Comparison of ENCODE assay signal across 8 cellular contexts in genomic region chr5:164119806-164120440, GRCh38.
DNase-seq lines count a peak whose midpoint lies in the region; ATAC-seq, FAIRE-seq and TF ChIP-seq lines count a peak whose summit lies in the region.

No MANE protein-coding gene starts in this region.

- intact Hi-C loops in Calu3 (cut with micrococcal nuclease; ENCODE audit: unreplicated experiment): no loop called here
- intact Hi-C loops in kidney (cut with DNase I): no loop called here

- no peak overlapping the region for H3K9ac ChIP-seq in kidney (ENCODE audit: low read length in 2 of 2)

- no peaks in the 10 kb centered on the region for H3K4me1 ChIP-seq in kidney (ENCODE audit: control insufficient read depth in 1 of 2, insufficient read depth in 1 of 2, low read depth in 1 of 2, low read length in 2 of 2)

- no peaks in the 10 kb centered on the region for H3K36me3 Mint-ChIP-seq in Calu3 (ENCODE audit: insufficient read depth, unreplicated experiment)
- H3K36me3 Mint-ChIP-seq in T-helper 17 cell (ENCODE audit: low read depth): no peaks in the 10 kb centered on the region

- H3K27ac ChIP-seq in kidney (ENCODE audit: low read depth in 2 of 2, low read length in 2 of 2): no peak overlapping the region

- no peaks in the 10 kb centered on the region for H3K36me3 ChIP-seq in kidney (ENCODE audit: control insufficient read depth in 1 of 2, insufficient read depth in 2 of 2, low read length in 2 of 2)

- BruUV-seq in Calu3 (replicated peaks; lab: Mats Ljungman, UMichigan): no TSS peak

- H3K4me3 Mint-ChIP-seq in Calu3 (ENCODE audit: low read depth, unreplicated experiment) (no peak overlapping the region), T-helper 17 cell (no peak overlapping the region)

- H3K9me3 Mint-ChIP-seq in Calu3 (ENCODE audit: low read depth, unreplicated experiment): no peaks in the 10 kb centered on the region

- no peak overlapping the region for H3K4me3 ChIP-seq in fibroblast of pulmonary artery (replicated peaks; ENCODE audit: low read depth, low read length)
- H3K4me3 ChIP-seq in kidney (ENCODE audit: low read length in 2 of 2): no peak overlapping the region

- FAIRE-seq in kidney (lab: Jason Lieb, UNC): no peak

- no peak overlapping the region for H3K27ac Mint-ChIP-seq in Calu3 (ENCODE audit: unreplicated experiment)
- H3K27ac Mint-ChIP-seq in T-helper 17 cell: no peak overlapping the region

- TF ChIP-seq CTCF in Calu3 (IDR thresholded peaks at IDR 0.05; ENCODE audit: unreplicated experiment): no peak
- no peak for TF ChIP-seq CTCF in fibroblast of pulmonary artery (IDR thresholded peaks at IDR 0.05; ENCODE audit: low read length, missing control alignments)
- no peak for TF ChIP-seq CTCF in kidney (IDR thresholded peaks at IDR 0.05; ENCODE audit: borderline replicate concordance, extremely low read depth, insufficient read depth)

- peak; percentile 71 for DNase-seq in Calu3
- peak in 2 of 3 experiments; percentile 2 to 39 for DNase-seq in NCI-H1417 (lab: John Stamatoyannopoulos, UW)
- DNase-seq in fibroblast of pulmonary artery (ENCODE audit: low read depth): peak; percentile 56
- DNase-seq in T-helper 17 cell: no peak
- no peak for DNase-seq in kidney
- DNase-seq in HT-29 (ENCODE audit: low spot score): no peak
- DNase-seq in stimulated activated CD4-positive, alpha-beta T cell treated with anti-CD3 and anti-CD28 coated beads, Interleukin-2, amount 100 ng/mL, for 48 hours: no peak

- H3K4me1 Mint-ChIP-seq in Calu3 (ENCODE audit: low read depth, unreplicated experiment) (peaks cover 14% of the 10 kb centered on the region), T-helper 17 cell (no peaks in the 10 kb centered on the region)

- CTCF ChIA-PET in Calu3 (lab: Charles Lee): interaction anchor here (0.6 to 0.9 kb wide), 2 partner anchors 9 to 69 kb away, joined by 3 to 5 read pairs; no protein-coding TSS in a partner anchor

- peak; percentile 80 for ATAC-seq in GM21390 (IDR thresholded peaks at IDR 0.05; ENCODE audit: unreplicated experiment)
- no peak for ATAC-seq in T-helper 17 cell

- H3K27me3 Mint-ChIP-seq in Calu3 (ENCODE audit: unreplicated experiment) (no peaks in the 10 kb centered on the region), T-helper 17 cell (no peaks in the 10 kb centered on the region)

- H3K9me3 ChIP-seq in T-helper 17 cell (ENCODE audit: control insufficient read depth, low read length, poor library complexity, severe bottlenecking) (no peaks in the 10 kb centered on the region), kidney (ENCODE audit: control insufficient read depth in 1 of 2, low read length in 2 of 2) (no peaks in the 10 kb centered on the region)

Comparison
In these comparisons a context has a peak if more than half of its experiments do, and no peak if none do; other contexts are left out.
1. DNase-seq: peak in Calu3 (single experiment), NCI-H1417 (2 of 3) and fibroblast of pulmonary artery (single experiment); none in T-helper 17 cell (0 of 3), kidney (single experiment), HT-29 (single experiment) and stimulated activated CD4-positive, alpha-beta T cell treated with anti-CD3 and anti-CD28 coated beads, Interleukin-2, amount 100 ng/mL, for 48 hours (0 of 2).